Comparison of ENCODE assay signal across 29 cellular contexts in genomic region chr11:64127267-64128072, GRCh38. TPM values are rescaled to one million over a fixed set of nuclear protein-coding genes. Genes with fewer than 3 reads are reported as not detected.
DNase-seq lines count a peak whose midpoint lies in the region; ATAC-seq, FAIRE-seq and TF ChIP-seq lines count a peak whose summit lies in the region.
"Had no signal": no experiment of that assay in that cellular context is flagged by ENCODE, and none has a peak within 500 bp of the region (broad histone marks: within the 10 kb centered on the region; RNA-seq: fewer than 3 reads in every experiment).

No MANE protein-coding gene starts in this region.

- peak overlapping the region; percentile 58 to 81 (median 77) for H3K27ac ChIP-seq in body of pancreas
- peak overlapping the region in 1 of 2 donors; percentile 80 for H3K27ac ChIP-seq in kidney (ENCODE audit: low read depth in 2 of 2, low read length in 2 of 2)
- no peak overlapping the region for H3K27ac ChIP-seq in aorta (ENCODE audit: low read depth in 1 of 2, low read length in 2 of 2)
- H3K27ac ChIP-seq: 22Rv1, KMS-11 had no signal

- DNase-seq in stimulated activated naive CD8-positive, alpha-beta T cell treated with anti-CD3 and anti-CD28 coated beads, Interleukin-15, amount 100 ng/mL, for 72 hours: no peak
- no peak for DNase-seq in stimulated activated naive CD8-positive, alpha-beta T cell treated with anti-CD3 and anti-CD28 coated beads, Interleukin-15, Interleukin-2, amounts not matched to agents 100 U/mL and 50 U/mL, for 24 hours
- DNase-seq in body of pancreas: no peak
- DNase-seq in kidney: peak; percentile 63
- DNase-seq in activated CD8-positive, alpha-beta T cell treated with anti-CD3 and anti-CD28 coated beads for 36 hours: no peak
- no peak for DNase-seq in GM10248 (ENCODE audit: extremely low spot score)
- DNase-seq in activated CD4-positive, alpha-beta T cell treated with anti-CD3 and anti-CD28 coated beads, Interleukin-2, amount 50 U/mL, for 1 hour: no peak
- no peak for DNase-seq in aorta
- DNase-seq: CD8-positive, alpha-beta memory T cell; DMS 273 treated with DMSO at 0.1 percent for 48 hours; DMS79 treated with DMSO at 0.1 percent for 48 hours; GF-D8; MM.1S; NCI-H1417; NCI-H1694; NCI-H2029 treated with DMSO at 0.1 percent for 48 hours; NCI-H446 treated with DMSO at 0.1 percent for 48 hours; NCI-H526; NCI-H82; RPMI8226; SIG-M5; SK-N-SH had no signal

- H3K36me3 Mint-ChIP-seq in activated CD8-positive, alpha-beta T cell treated with anti-CD3 and anti-CD28 coated beads for 36 hours (ENCODE audit: low read depth): no peaks in the 10 kb centered on the region
- H3K36me3 Mint-ChIP-seq: CD14-positive monocyte; CD8-positive, alpha-beta memory T cell; IgD-negative memory B cell had no signal

- no peaks in the 10 kb centered on the region for H3K9me3 ChIP-seq in body of pancreas
- no peaks in the 10 kb centered on the region for H3K9me3 ChIP-seq in kidney (ENCODE audit: control insufficient read depth in 1 of 2, low read length in 2 of 2)
- H3K9me3 ChIP-seq in aorta (ENCODE audit: control insufficient read depth, low read length): no peaks in the 10 kb centered on the region
- H3K9me3 ChIP-seq: SK-N-SH had no signal

- 71 to 79% methylated on average over 14 to 23 of the region's 24 CpGs for WGBS in body of pancreas, 2 donors
- WGBS in aorta, 2 donors: 88 to 91% methylated on average over 24 of the region's 24 CpGs

- no peak overlapping the region for H3K4me3 ChIP-seq in body of pancreas
- H3K4me3 ChIP-seq in kidney (ENCODE audit: low read length in 2 of 2): no peak overlapping the region
- H3K4me3 ChIP-seq in aorta (ENCODE audit: low read length in 2 of 2): no peak overlapping the region

- no peaks in the 10 kb centered on the region for H3K27me3 Mint-ChIP-seq in stimulated activated naive CD8-positive, alpha-beta T cell treated with anti-CD3 and anti-CD28 coated beads, Interleukin-15, amount 100 ng/mL, for 72 hours
- no peaks in the 10 kb centered on the region for H3K27me3 Mint-ChIP-seq in activated CD8-positive, alpha-beta T cell treated with anti-CD3 and anti-CD28 coated beads for 36 hours
- H3K27me3 Mint-ChIP-seq: CD8-positive, alpha-beta memory T cell had no signal

- peak; percentile 55 for ATAC-seq in stimulated activated naive CD8-positive, alpha-beta T cell treated with anti-CD3 and anti-CD28 coated beads, Interleukin-15, amount 100 ng/mL, for 72 hours
- no peak for ATAC-seq in stimulated activated naive CD8-positive, alpha-beta T cell treated with anti-CD3 and anti-CD28 coated beads, Interleukin-15, Interleukin-2, amounts not matched to agents 100 U/mL and 50 U/mL, for 24 hours
- ATAC-seq in body of pancreas: no peak
- no peak for ATAC-seq in activated CD8-positive, alpha-beta T cell treated with anti-CD3 and anti-CD28 coated beads for 36 hours
- ATAC-seq in aorta (ENCODE audit: low FRiP score): no peak

- H3K9me3 Mint-ChIP-seq in stimulated activated naive CD8-positive, alpha-beta T cell treated with anti-CD3 and anti-CD28 coated beads, Interleukin-15, amount 100 ng/mL, for 72 hours: no peaks in the 10 kb centered on the region
- no peaks in the 10 kb centered on the region for H3K9me3 Mint-ChIP-seq in activated CD8-positive, alpha-beta T cell treated with anti-CD3 and anti-CD28 coated beads for 36 hours
- H3K9me3 Mint-ChIP-seq: CD8-positive, alpha-beta memory T cell; IgD-negative memory B cell had no signal

- TF ChIP-seq CTCF in body of pancreas (IDR thresholded peaks at IDR 0.05) (no peak), kidney (IDR thresholded peaks at IDR 0.05; ENCODE audit: borderline replicate concordance, extremely low read depth, insufficient read depth) (no peak), GM10248 (IDR thresholded peaks at IDR 0.05; ENCODE audit: control extremely low read depth, extremely low read depth, low read depth, missing control alignments) (no peak)
- TF ChIP-seq CTCF in activated CD8-positive, alpha-beta T cell treated with anti-CD3 and anti-CD28 coated beads for 36 hours (IDR thresholded peaks at IDR 0.05): no peak

- POLR2A ChIA-PET in activated CD8-positive, alpha-beta T cell treated with anti-CD3 and anti-CD28 coated beads for 36 hours (lab: Charles Lee): no interaction called here
- POLR2A ChIA-PET in GM10248 (lab: Yijun Ruan, JAX): no interaction called here

- H3K9ac ChIP-seq in kidney (ENCODE audit: low read length in 2 of 2): no peak overlapping the region
- H3K9ac ChIP-seq: KMS-11, SK-N-SH had no signal

- TF ChIP-seq POLR2A in body of pancreas (IDR thresholded peaks at IDR 0.05): no peak

- intact Hi-C loops in body of pancreas (cut with DNase I) (no loop called here), kidney (cut with DNase I) (no loop called here), aorta (cut with DNase I) (no loop called here)
- intact Hi-C loops in activated CD8-positive, alpha-beta T cell treated with anti-CD3 and anti-CD28 coated beads for 36 hours (cut with micrococcal nuclease): no loop called here

- H3K36me3 ChIP-seq in body of pancreas (replicated peaks in 1 of 2; ENCODE audit: insufficient read depth in 1 of 2, low read depth in 2 of 2) (no peaks in the 10 kb centered on the region), kidney (ENCODE audit: control insufficient read depth in 1 of 2, insufficient read depth in 2 of 2, low read length in 2 of 2) (no peaks in the 10 kb centered on the region), aorta (ENCODE audit: control insufficient read depth in 1 of 2, insufficient read depth in 2 of 2, low read length in 1 of 2) (no peaks in the 10 kb centered on the region)

- H3K4me1 Mint-ChIP-seq in stimulated activated naive CD8-positive, alpha-beta T cell treated with anti-CD3 and anti-CD28 coated beads, Interleukin-15, amount 100 ng/mL, for 72 hours: peaks cover 18% of the 10 kb centered on the region
- H3K4me1 Mint-ChIP-seq in activated CD8-positive, alpha-beta T cell treated with anti-CD3 and anti-CD28 coated beads for 36 hours (ENCODE audit: low read depth): peaks cover 8% of the 10 kb centered on the region
- H3K4me1 Mint-ChIP-seq: B cell; CD8-positive, alpha-beta memory T cell; IgD-negative memory B cell had no signal

- H3K4me3 Mint-ChIP-seq in stimulated activated naive CD8-positive, alpha-beta T cell treated with anti-CD3 and anti-CD28 coated beads, Interleukin-15, amount 100 ng/mL, for 72 hours: no peak overlapping the region
- no peak overlapping the region for H3K4me3 Mint-ChIP-seq in activated CD8-positive, alpha-beta T cell treated with anti-CD3 and anti-CD28 coated beads for 36 hours
- H3K4me3 Mint-ChIP-seq: B cell; CD14-positive monocyte; CD8-positive, alpha-beta memory T cell; IgD-negative memory B cell had no signal

- CTCF ChIA-PET in activated CD8-positive, alpha-beta T cell treated with anti-CD3 and anti-CD28 coated beads for 36 hours (lab: Charles Lee): interaction anchor here (0.8 kb wide), 1 partner anchor 22 kb away, joined by 3 read pairs; no protein-coding TSS in a partner anchor
- CTCF ChIA-PET in GM10248 (lab: Yijun Ruan, JAX): no interaction called here

- no peak overlapping the region for H3K27ac Mint-ChIP-seq in stimulated activated naive CD8-positive, alpha-beta T cell treated with anti-CD3 and anti-CD28 coated beads, Interleukin-15, amount 100 ng/mL, for 72 hours
- no peak overlapping the region for H3K27ac Mint-ChIP-seq in activated CD8-positive, alpha-beta T cell treated with anti-CD3 and anti-CD28 coated beads for 36 hours
- H3K27ac Mint-ChIP-seq: B cell had no signal

- FAIRE-seq in kidney (lab: Jason Lieb, UNC): no peak
- FAIRE-seq: GM12892, H54 had no signal

- H3K27me3 ChIP-seq in body of pancreas: no peaks in the 10 kb centered on the region
- H3K27me3 ChIP-seq in aorta (ENCODE audit: control insufficient read depth in 1 of 2, insufficient read depth in 2 of 2, low read length in 1 of 2): no peaks in the 10 kb centered on the region

- H3K4me1 ChIP-seq in body of pancreas: peaks cover 96% of the 10 kb centered on the region
- H3K4me1 ChIP-seq in kidney (ENCODE audit: control insufficient read depth in 1 of 2, insufficient read depth in 1 of 2, low read depth in 1 of 2, low read length in 2 of 2): peaks cover 21 to 40% of the 10 kb centered on the region in 2 donors
- H3K4me1 ChIP-seq in aorta (ENCODE audit: control insufficient read depth in 1 of 2, insufficient read depth in 2 of 2, low read length in 2 of 2): no peaks in the 10 kb centered on the region

RNA-seq across cellular contexts. Expression of gene MACROD1, which starts 38.4 kb away (rescaled TPM):
- total RNA-seq in body of pancreas (10 to 100 TPM; 24.7 to 65.4 TPM), kidney (27.8 TPM), aorta (10 to 100 TPM; 12.7 to 19.0 TPM)
- polyA plus RNA-seq in kidney (ENCODE audit: insufficient read depth, low read depth, low replicate concordance) (176 TPM), aorta (100 to 1,000 TPM; 111 to 125 TPM)
- 10 to 100 TPM; 38.7 to 38.8 TPM for total RNA-seq in activated CD8-positive, alpha-beta T cell treated with anti-CD3 and anti-CD28 coated beads for 36 hours

RNA-seq across cellular contexts. Expression of gene STIP1, which starts 58.5 kb away (rescaled TPM):
- total RNA-seq in body of pancreas (10 to 100 TPM; 35.8 to 63.6 TPM), kidney (81.2 TPM), aorta (100 to 1,000 TPM in 1 of 2 donors, 10 to 100 TPM in 1; 67.9 to 111 TPM)
- polyA plus RNA-seq in kidney (ENCODE audit: insufficient read depth, low read depth, low replicate concordance) (86.0 TPM), aorta (10 to 100 TPM; 31.0 to 40.4 TPM)
- 100 to 1,000 TPM; 396 to 416 TPM for total RNA-seq in activated CD8-positive, alpha-beta T cell treated with anti-CD3 and anti-CD28 coated beads for 36 hours

Comparison
In these comparisons a context has a peak if more than half of its experiments do, and no peak if none do; other contexts are left out.
1. H3K27ac ChIP-seq: peak in body of pancreas (4 of 4); none in aorta (0 of 2).